19 cellular contexts compared by ENCODE assay signal in the genomic region with DNA sequence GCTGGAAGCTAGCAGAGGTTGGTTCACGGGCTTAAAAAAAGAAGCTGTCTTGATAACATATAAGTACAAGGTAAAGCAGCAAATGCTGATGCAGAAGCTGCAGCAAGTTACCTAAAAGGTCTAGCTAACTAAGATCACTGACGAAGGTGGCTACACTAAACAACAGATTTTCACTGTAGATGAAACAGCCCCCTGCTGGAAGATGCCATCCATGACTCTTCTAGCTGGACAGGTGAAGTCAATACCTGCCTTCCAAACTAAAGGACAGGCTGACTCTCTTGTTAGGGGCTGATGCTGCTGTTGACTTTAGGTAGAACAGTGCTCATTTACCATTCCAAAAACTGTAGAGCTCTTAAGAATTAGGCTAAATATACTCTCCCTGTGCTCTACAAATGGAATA.
A peak's percentile ranks its signal among the peaks of the same experiment; 100 is the strongest.
DNase-seq lines count a peak whose midpoint lies in the region; ATAC-seq, FAIRE-seq and TF ChIP-seq lines count a peak whose summit lies in the region.
"Had no signal": no experiment of that assay in that cellular context is flagged by ENCODE, and none has a peak within 500 bp of the region (broad histone marks: within the 10 kb centered on the region; RNA-seq: fewer than 3 reads in every experiment).

No MANE protein-coding gene starts in this region.

- ATAC-seq in activated CD8-positive, alpha-beta T cell treated with anti-CD3 and anti-CD28 coated beads for 36 hours = no peak
- ATAC-seq in activated CD8-positive, alpha-beta T cell treated with anti-CD3 and anti-CD28 coated beads, Interleukin-2, amount 10 ng/mL, durations not matched to agents 7 days and 5 days = no peak
- ATAC-seq in GM18517 (IDR thresholded peaks at IDR 0.05; ENCODE audit: unreplicated experiment) (no peak), GM21825 (IDR thresholded peaks at IDR 0.05; ENCODE audit: unreplicated experiment) (no peak)
- ATAC-seq: left ventricle myocardium superior had no signal

- peaks cover 2% of the 10 kb centered on the region for H3K9me3 Mint-ChIP-seq in activated CD8-positive, alpha-beta T cell treated with anti-CD3 and anti-CD28 coated beads for 36 hours
- H3K9me3 Mint-ChIP-seq in activated CD8-positive, alpha-beta T cell treated with anti-CD3 and anti-CD28 coated beads, Interleukin-2, amount 10 ng/mL, durations not matched to agents 7 days and 5 days (ENCODE audit: insufficient read depth) = no peaks in the 10 kb centered on the region
- H3K9me3 Mint-ChIP-seq: activated T-helper 1 cell treated with anti-CD3 and anti-CD28 coated beads, Interleukin-12 subunit alpha, Interleukin-12 subunit beta, Interleukin-2, Interleukin-4 antibody, amounts not matched to agents 30 ng/mL and 10 ng/mL and 1 ng/mL, durations not matched to agents 14 hours and 24 hours and 36 hours had no signal

- H3K4me3 Mint-ChIP-seq in activated CD8-positive, alpha-beta T cell treated with anti-CD3 and anti-CD28 coated beads for 36 hours = no peak overlapping the region
- no peak overlapping the region for H3K4me3 Mint-ChIP-seq in activated CD8-positive, alpha-beta T cell treated with anti-CD3 and anti-CD28 coated beads, Interleukin-2, amount 10 ng/mL, durations not matched to agents 7 days and 5 days
- H3K4me3 Mint-ChIP-seq: activated T-helper 1 cell treated with anti-CD3 and anti-CD28 coated beads, Interleukin-12 subunit alpha, Interleukin-12 subunit beta, Interleukin-2, Interleukin-4 antibody, amounts not matched to agents 30 ng/mL and 10 ng/mL and 1 ng/mL, durations not matched to agents 14 hours and 24 hours and 36 hours; CD14-positive monocyte; dendritic cell treated with granulocyte-macrophage colony-stimulating factor and Interleukin-4, amounts not matched to agents 40 ng/mL and 50 ng/mL, for 4 days had no signal

- H4K12ac ChIP-seq in trophoblast cell (ENCODE audit: low read depth, low read length) = no peak overlapping the region

- H3F3A ChIP-seq in Loucy (ENCODE audit: low read depth) = no peaks in the 10 kb centered on the region

- H3K79me2 ChIP-seq in Loucy (ENCODE audit: insufficient read depth, low read length) (peaks cover 46% of the 10 kb centered on the region), trophoblast cell (ENCODE audit: control insufficient read depth, insufficient read depth, low read length, poor library complexity) (no peaks in the 10 kb centered on the region)

- H3K36me3 ChIP-seq in Loucy (ENCODE audit: insufficient read depth, low read length) (0 out of 2 replicates have a peak, but pooled peaks cover 5% of the 10 kb centered on the region), bronchial epithelial cell (ENCODE audit: control insufficient read depth, insufficient read depth, low read length) (no peaks in the 10 kb centered on the region), trophoblast cell (ENCODE audit: control insufficient read depth in 1 of 2, insufficient read depth in 2 of 2, low read length in 2 of 2) (no peaks in the 10 kb centered on the region)
- H3K36me3 ChIP-seq: breast epithelium, right atrium auricular region, tibial artery had no signal

- H3K4me1 ChIP-seq in Loucy (ENCODE audit: insufficient read depth, low read length, poor library complexity, severe bottlenecking) (peaks cover 11% of the 10 kb centered on the region), trophoblast cell (ENCODE audit: control insufficient read depth in 1 of 2, insufficient read depth in 2 of 2, low read length in 2 of 2) (no peaks in the 10 kb centered on the region)
- H3K4me1 ChIP-seq: breast epithelium, right atrium auricular region, tibial artery had no signal

- TF ChIP-seq CTCF in activated CD8-positive, alpha-beta T cell treated with anti-CD3 and anti-CD28 coated beads for 36 hours (IDR thresholded peaks at IDR 0.05) = peak; percentile 32
- TF ChIP-seq CTCF in Loucy (conservative IDR thresholded peaks at IDR 0.05; ENCODE audit: low read length) (peak; percentile 42), bronchial epithelial cell (IDR thresholded peaks at IDR 0.05; ENCODE audit: insufficient read depth, low read length, severe bottlenecking) (peak; percentile 30)

- intact Hi-C loops in activated CD8-positive, alpha-beta T cell treated with anti-CD3 and anti-CD28 coated beads for 36 hours (cut with micrococcal nuclease) = no loop called here

- H3K4me2 ChIP-seq in Loucy (ENCODE audit: low read depth, low read length, poor library complexity, severe bottlenecking) (no peak overlapping the region), trophoblast cell (ENCODE audit: low read length) (no peak overlapping the region)

- no peak overlapping the region for H3K27ac ChIP-seq in trophoblast cell (ENCODE audit: low read depth, low read length)
- H3K27ac ChIP-seq: breast epithelium, right atrium auricular region, RWPE1, tibial artery had no signal

- no CpG with 5 or more reads among the region's 2 CpGs for WGBS in trophoblast cell (ENCODE audit: extremely low coverage, insufficient coverage, insufficient read length)

- H3K9me3 ChIP-seq in Loucy (ENCODE audit: insufficient read depth, low read depth, low read length) (0 out of 2 replicates have a peak, but pooled peaks cover 4% of the 10 kb centered on the region), trophoblast cell (ENCODE audit: insufficient read depth, low read depth, low read length) (no peaks in the 10 kb centered on the region)
- H3K9me3 ChIP-seq: breast epithelium, right atrium auricular region, tibial artery had no signal

- CTCF ChIA-PET in activated CD8-positive, alpha-beta T cell treated with anti-CD3 and anti-CD28 coated beads for 36 hours (lab: Charles Lee) = interaction anchor here (0.9 to 1.9 kb wide), 8 partner anchors 10 to 28 kb away, joined by 3 to 12 read pairs (median 4); no protein-coding TSS in a partner anchor
- CTCF ChIA-PET in activated CD8-positive, alpha-beta T cell treated with anti-CD3 and anti-CD28 coated beads, Interleukin-2, amount 10 ng/mL, durations not matched to agents 7 days and 5 days (lab: Charles Lee) = interaction anchor here (0.8 to 1.7 kb wide), 10 partner anchors 9 to 101 kb away, joined by 3 to 10 read pairs (median 3); no protein-coding TSS in a partner anchor

- H2BK120ac ChIP-seq in trophoblast cell (ENCODE audit: insufficient read depth, low read length, poor library complexity) = no peak overlapping the region

- H2BK12ac ChIP-seq in trophoblast cell (ENCODE audit: low read length) = no peak overlapping the region

- POLR2A ChIA-PET in activated CD8-positive, alpha-beta T cell treated with anti-CD3 and anti-CD28 coated beads for 36 hours (lab: Charles Lee) = interaction anchor here (1.0 kb wide), 1 partner anchor 118 kb away, joined by 3 read pairs; no protein-coding TSS in a partner anchor
- POLR2A ChIA-PET in activated CD8-positive, alpha-beta T cell treated with anti-CD3 and anti-CD28 coated beads, Interleukin-2, amount 10 ng/mL, durations not matched to agents 7 days and 5 days (lab: Charles Lee) = no interaction called here

- peaks cover 11% of the 10 kb centered on the region for H3K36me3 Mint-ChIP-seq in activated CD8-positive, alpha-beta T cell treated with anti-CD3 and anti-CD28 coated beads for 36 hours (ENCODE audit: low read depth)
- peaks cover 6% of the 10 kb centered on the region for H3K36me3 Mint-ChIP-seq in activated CD8-positive, alpha-beta T cell treated with anti-CD3 and anti-CD28 coated beads, Interleukin-2, amount 10 ng/mL, durations not matched to agents 7 days and 5 days (ENCODE audit: low read depth)

- no peak overlapping the region for H3K4me3 ChIP-seq in Loucy (ENCODE audit: low read length, poor library complexity, severe bottlenecking)
- no peak overlapping the region for H3K4me3 ChIP-seq in bronchial epithelial cell (ENCODE audit: low read depth, low read length)
- no peak overlapping the region for H3K4me3 ChIP-seq in trophoblast cell (ENCODE audit: low read depth, low read length)
- H3K4me3 ChIP-seq: breast epithelium, right atrium auricular region, tibial artery had no signal

- no peak overlapping the region for H4K91ac ChIP-seq in trophoblast cell (ENCODE audit: low read depth, low read length)

- no peaks in the 10 kb centered on the region for H3K9me2 ChIP-seq in Loucy (replicated peaks; ENCODE audit: low read depth, low read length)

- H3K27me3 Mint-ChIP-seq in activated CD8-positive, alpha-beta T cell treated with anti-CD3 and anti-CD28 coated beads for 36 hours = no peaks in the 10 kb centered on the region
- H3K27me3 Mint-ChIP-seq in activated CD8-positive, alpha-beta T cell treated with anti-CD3 and anti-CD28 coated beads, Interleukin-2, amount 10 ng/mL, durations not matched to agents 7 days and 5 days (ENCODE audit: low read depth) = no peaks in the 10 kb centered on the region
- H3K27me3 Mint-ChIP-seq: dendritic cell treated with granulocyte-macrophage colony-stimulating factor and Interleukin-4, amounts not matched to agents 40 ng/mL and 50 ng/mL, for 4 days had no signal

- no peak overlapping the region for H2BK5ac ChIP-seq in trophoblast cell (ENCODE audit: low read depth, low read length, poor library complexity)

- DNase-seq in activated CD8-positive, alpha-beta T cell treated with anti-CD3 and anti-CD28 coated beads for 36 hours = peak; percentile 26
- DNase-seq in activated CD8-positive, alpha-beta T cell treated with anti-CD3 and anti-CD28 coated beads, Interleukin-2, amount 10 ng/mL, durations not matched to agents 7 days and 5 days = no peak
- DNase-seq in bronchial epithelial cell (ENCODE audit: low read depth) (no peak), trophoblast cell (peak; percentile 21 to 52)
- DNase-seq in stimulated activated CD4-positive, alpha-beta T cell treated with anti-CD3 and anti-CD28 coated beads, Interleukin-4, amount 100 ng/mL, for 1 hour = no peak
- DNase-seq: DMS153; left ventricle myocardium superior; NCI-H2171; stimulated activated naive CD4-positive, alpha-beta T cell treated with Interleukin-2 at 50 U/mL for 16 hours; tibial artery had no signal

- no peak overlapping the region for H3K23ac ChIP-seq in trophoblast cell (ENCODE audit: low read length)

- no peaks in the 10 kb centered on the region for H3K27me3 ChIP-seq in Loucy (ENCODE audit: insufficient read depth, low read length, poor library complexity, severe bottlenecking)
- no peaks in the 10 kb centered on the region for H3K27me3 ChIP-seq in bronchial epithelial cell (ENCODE audit: control insufficient read depth, insufficient read depth, low read length)
- no peaks in the 10 kb centered on the region for H3K27me3 ChIP-seq in trophoblast cell (ENCODE audit: insufficient read depth, low read length)
- H3K27me3 ChIP-seq: breast epithelium, right atrium auricular region, tibial artery had no signal

- H3K79me1 ChIP-seq in trophoblast cell (ENCODE audit: low read length) = no peaks in the 10 kb centered on the region

- FAIRE-seq in bronchial epithelial cell (lab: Jason Lieb, UNC) = no peak

- H3K4ac ChIP-seq in trophoblast cell (ENCODE audit: low read depth, low read length) = no peak overlapping the region

- no peak overlapping the region for H3K18ac ChIP-seq in trophoblast cell (ENCODE audit: low read length)

- H4K20me1 ChIP-seq in Loucy (ENCODE audit: insufficient read depth, low read length, poor library complexity, severe bottlenecking) = no peaks in the 10 kb centered on the region

- no peak overlapping the region for H3K27ac Mint-ChIP-seq in activated CD8-positive, alpha-beta T cell treated with anti-CD3 and anti-CD28 coated beads for 36 hours
- H3K27ac Mint-ChIP-seq in activated CD8-positive, alpha-beta T cell treated with anti-CD3 and anti-CD28 coated beads, Interleukin-2, amount 10 ng/mL, durations not matched to agents 7 days and 5 days = no peak overlapping the region
- H3K27ac Mint-ChIP-seq: activated T-helper 1 cell treated with anti-CD3 and anti-CD28 coated beads, Interleukin-12 subunit alpha, Interleukin-12 subunit beta, Interleukin-2, Interleukin-4 antibody, amounts not matched to agents 30 ng/mL and 10 ng/mL and 1 ng/mL, durations not matched to agents 14 hours and 24 hours and 36 hours had no signal

- no peak overlapping the region for H4K8ac ChIP-seq in trophoblast cell (ENCODE audit: low read depth, low read length)

- no peak overlapping the region for H2AK5ac ChIP-seq in trophoblast cell (ENCODE audit: low read length)

- peaks cover 39% of the 10 kb centered on the region for H3K4me1 Mint-ChIP-seq in activated CD8-positive, alpha-beta T cell treated with anti-CD3 and anti-CD28 coated beads for 36 hours (ENCODE audit: low read depth)
- peaks cover 4% of the 10 kb centered on the region for H3K4me1 Mint-ChIP-seq in activated CD8-positive, alpha-beta T cell treated with anti-CD3 and anti-CD28 coated beads, Interleukin-2, amount 10 ng/mL, durations not matched to agents 7 days and 5 days (ENCODE audit: low read depth)

- no peak overlapping the region for H3K14ac ChIP-seq in trophoblast cell (ENCODE audit: low read length)

- no peak overlapping the region for H2AFZ ChIP-seq in Loucy (ENCODE audit: low read length)
- no peak overlapping the region for H2AFZ ChIP-seq in trophoblast cell (ENCODE audit: insufficient read depth, low read length, poor library complexity)

- no peak overlapping the region for H3K9ac ChIP-seq in Loucy (ENCODE audit: low read depth, low read length, poor library complexity, severe bottlenecking)
- H3K9ac ChIP-seq in trophoblast cell (ENCODE audit: low read length) = no peak overlapping the region

Comparison
In these comparisons a context has a peak if more than half of its experiments do, and no peak if none do; other contexts are left out.
1. DNase-seq: peak in activated CD8-positive, alpha-beta T cell treated with anti-CD3 and anti-CD28 coated beads for 36 hours (single experiment) and trophoblast cell (2 of 2); none in activated CD8-positive, alpha-beta T cell treated with anti-CD3 and anti-CD28 coated beads, Interleukin-2, amount 10 ng/mL, durations not matched to agents 7 days and 5 days (single experiment), bronchial epithelial cell (single experiment) and stimulated activated CD4-positive, alpha-beta T cell treated with anti-CD3 and anti-CD28 coated beads, Interleukin-4, amount 100 ng/mL, for 1 hour (single experiment).
2. Peak in every context shown above with its lines, with median percentiles within 50 percentile points of each other: CTCF ChIP-seq.